Comparison of ENCODE assay signal across 17 cellular contexts in genomic region chr9:33012328-33013068, GRCh38.
"Had no signal": no experiment of that assay in that cellular context is flagged by ENCODE, and none has a peak within 500 bp of the region (broad histone marks: within the 10 kb centered on the region; RNA-seq: fewer than 3 reads in every experiment).

No MANE protein-coding gene starts in this region.

- H3K27me3 ChIP-seq: esophagus squamous epithelium, gastroesophageal sphincter, right atrium auricular region, vagina had no signal

- H3K9me3 ChIP-seq: esophagus squamous epithelium, gastroesophageal sphincter, right atrium auricular region, vagina had no signal

- DNase-seq: effector memory CD8-positive, alpha-beta T cell; esophagus squamous epithelium; foreskin fibroblast; immature natural killer cell; left cardiac atrium; left ventricle myocardium superior; naive thymus-derived CD8-positive, alpha-beta T cell; posterior cingulate gyrus; stimulated activated CD4-positive, alpha-beta T cell treated with anti-CD3 and anti-CD28 coated beads, Interleukin-2, amount 100 ng/mL, for 48 hours; stimulated activated naive CD4-positive, alpha-beta T cell treated with Interleukin-2 at 50 U/mL for 16 hours; trophoblast cell had no signal

- H3K4me2 ChIP-seq: smooth muscle cell had no signal

- H3K27ac ChIP-seq: esophagus squamous epithelium, gastroesophageal sphincter, right atrium auricular region, vagina had no signal

- H3K4me1 ChIP-seq: esophagus squamous epithelium, gastroesophageal sphincter, right atrium auricular region, vagina had no signal

- H3K4me3 ChIP-seq: esophagus squamous epithelium, gastroesophageal sphincter, right atrium auricular region, smooth muscle cell, vagina had no signal

- ATAC-seq: effector memory CD8-positive, alpha-beta T cell; gastroesophageal sphincter; left cardiac atrium; left ventricle myocardium superior; naive thymus-derived CD8-positive, alpha-beta T cell had no signal

- H3K36me3 ChIP-seq: right atrium auricular region, vagina had no signal

- FAIRE-seq: colon, keratinocyte had no signal
